In the genomic region with DNA sequence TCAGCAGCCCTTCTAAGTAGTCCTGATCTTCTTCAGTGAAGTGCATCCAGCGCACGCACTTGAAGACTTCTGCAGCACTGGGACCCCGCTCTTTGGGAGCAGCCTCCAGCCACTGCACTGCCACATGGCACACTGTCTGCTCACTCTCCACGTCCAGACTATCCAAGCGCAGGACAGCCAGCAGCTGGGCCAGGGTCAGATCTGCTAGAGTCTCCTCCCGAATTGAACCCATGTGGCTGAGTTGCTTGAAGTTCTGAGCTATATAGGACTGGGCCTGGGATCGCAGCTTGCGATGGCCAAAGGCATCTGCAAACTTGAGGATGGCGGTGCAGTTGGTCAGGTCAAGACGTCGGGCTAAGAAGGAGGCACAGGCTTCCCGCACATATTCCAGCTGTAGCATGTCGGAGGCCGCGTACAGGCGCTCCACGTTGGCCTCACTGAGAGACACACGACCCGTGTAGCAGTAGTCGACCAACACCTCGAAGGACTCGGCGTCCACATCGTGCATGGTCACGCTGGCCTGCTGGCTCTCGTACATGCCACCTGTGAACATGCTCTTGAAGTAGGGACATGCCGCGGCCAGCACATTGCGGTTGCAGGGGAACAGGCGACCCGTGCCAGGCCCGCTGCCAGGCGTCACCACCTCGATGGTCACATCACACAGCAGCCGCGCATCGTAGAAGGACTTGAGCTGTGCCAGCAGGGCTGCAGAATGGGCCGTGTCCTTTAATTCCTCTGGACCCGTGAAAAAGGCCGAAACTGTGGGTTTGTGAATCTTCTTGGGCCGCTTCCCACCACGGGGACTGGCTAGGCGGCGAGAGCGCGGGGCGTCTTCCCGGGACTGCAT, we compare ENCODE assay signal across 8 cellular contexts. TPM values are rescaled to one million over a fixed set of nuclear protein-coding genes. Genes with fewer than 3 reads are reported as not detected.
A peak's percentile ranks its signal among the peaks of the same experiment; 100 is the strongest.
DNase-seq lines count a peak whose midpoint lies in the region; ATAC-seq, FAIRE-seq and TF ChIP-seq lines count a peak whose summit lies in the region.
"Not testable (repeated sequence)": the region's sequence is repeated elsewhere in the genome, so short reads cannot be mapped to it uniquely, and the experiment has no call there.

No MANE protein-coding gene starts in this region.

- not testable (repeated sequence) for TF ChIP-seq EP300 in suprapubic skin (IDR thresholded peaks at IDR 0.05)

- 19 to 24% methylated on average over 47 to 48 of the region's 48 CpGs for WGBS in heart right ventricle, 2 donors
- WGBS in suprapubic skin: 37% methylated on average over 22 of the region's 48 CpGs

- not testable (repeated sequence) for H3K27me3 ChIP-seq in DOHH2 (ENCODE audit: control insufficient read depth, low read length); H7 (ENCODE audit: control insufficient read depth, insufficient read depth, low read length); heart right ventricle; suprapubic skin

- peak; percentile 8 to 68 (median 38) for ATAC-seq in heart right ventricle
- peak in 1 of 2 donors; percentile 29 for ATAC-seq in natural killer cell treated with Interleukin-12 subunit alpha and Interleukin-12 subunit beta and Interleukin-15 and Interleukin-18, amount 100 ng/mL, for 72 hours

- H3K4me1 Mint-ChIP-seq in T-helper 1 cell treated with Interleukin-12 subunit alpha and Interleukin-12 subunit beta and Interleukin-4 antibody, amounts not matched to agents 30 μg/mL and 1 μg/mL, for 36 hours (ENCODE audit: low read depth): peaks cover 34% of the 10 kb centered on the region
- H3K4me1 Mint-ChIP-seq in brain: peaks cover 66% of the 10 kb centered on the region
- H3K4me1 Mint-ChIP-seq in natural killer cell treated with Interleukin-12 subunit alpha and Interleukin-12 subunit beta and Interleukin-15 and Interleukin-18, amount 100 ng/mL, for 72 hours (ENCODE audit: low read depth in 2 of 2): peaks cover 36 to 45% of the 10 kb centered on the region in 2 donors

- not testable (repeated sequence) for TF ChIP-seq POLR2A in suprapubic skin (IDR thresholded peaks at IDR 0.05)

- H3K27me3 Mint-ChIP-seq in T-helper 1 cell treated with Interleukin-12 subunit alpha and Interleukin-12 subunit beta and Interleukin-4 antibody, amounts not matched to agents 30 μg/mL and 1 μg/mL, for 36 hours (ENCODE audit: low read depth); natural killer cell treated with Interleukin-12 subunit alpha and Interleukin-12 subunit beta and Interleukin-15 and Interleukin-18, amount 100 ng/mL, for 72 hours: not testable (repeated sequence)
- H3K27me3 Mint-ChIP-seq in brain: peaks cover 18% of the 10 kb centered on the region

- DNase-seq in H7; HTR-8/SVneo (ENCODE audit: insufficient read length, low spot score); natural killer cell treated with Interleukin-12 subunit alpha and Interleukin-12 subunit beta and Interleukin-15 and Interleukin-18, amount 100 ng/mL, for 72 hours (ENCODE audit: low spot score); suprapubic skin (ENCODE audit: low spot score in 2 of 2): not testable (repeated sequence)
- DNase-seq in heart right ventricle: peak in 1 of 2 donors; percentile 54

- not testable (repeated sequence) for H3K9me3 Mint-ChIP-seq in T-helper 1 cell treated with Interleukin-12 subunit alpha and Interleukin-12 subunit beta and Interleukin-4 antibody, amounts not matched to agents 30 μg/mL and 1 μg/mL, for 36 hours; brain; natural killer cell treated with Interleukin-12 subunit alpha and Interleukin-12 subunit beta and Interleukin-15 and Interleukin-18, amount 100 ng/mL, for 72 hours

- TF ChIP-seq CTCF in DOHH2 (IDR thresholded peaks at IDR 0.05; ENCODE audit: low read depth, low read length, poor library complexity, severe bottlenecking); brain (conservative IDR thresholded peaks at IDR 0.05); heart right ventricle (IDR thresholded peaks at IDR 0.05); suprapubic skin (IDR thresholded peaks at IDR 0.05): not testable (repeated sequence)

- H3K36me3 ChIP-seq in DOHH2 (ENCODE audit: control insufficient read depth, low read length): peaks cover 25% of the 10 kb centered on the region
- not testable (repeated sequence) for H3K36me3 ChIP-seq in H7 (replicated peaks; ENCODE audit: control insufficient read depth, insufficient read depth, low read length); heart right ventricle; suprapubic skin

- H3K79me2 ChIP-seq in DOHH2 (ENCODE audit: control insufficient read depth, low read length): peaks cover 60% of the 10 kb centered on the region

- intact Hi-C loops in heart right ventricle (cut with DNase I): loop anchor here in 8 of 10 donors (1.0 to 10.0 kb wide), 5 partner anchors 62 to 70 kb away; a partner anchor contains a TSS

- peaks cover 14% of the 10 kb centered on the region for H3K36me3 Mint-ChIP-seq in T-helper 1 cell treated with Interleukin-12 subunit alpha and Interleukin-12 subunit beta and Interleukin-4 antibody, amounts not matched to agents 30 μg/mL and 1 μg/mL, for 36 hours (ENCODE audit: low read depth)
- H3K36me3 Mint-ChIP-seq in brain: peaks cover 34% of the 10 kb centered on the region
- not testable (repeated sequence) for H3K36me3 Mint-ChIP-seq in natural killer cell treated with Interleukin-12 subunit alpha and Interleukin-12 subunit beta and Interleukin-15 and Interleukin-18, amount 100 ng/mL, for 72 hours

- not testable (repeated sequence) for H3K9me3 ChIP-seq in DOHH2 (ENCODE audit: control insufficient read depth, insufficient read depth, low read length); heart right ventricle; suprapubic skin

- not testable (repeated sequence) for H3F3A ChIP-seq in DOHH2 (ENCODE audit: control insufficient read depth, insufficient read depth)

- peaks cover 30% of the 10 kb centered on the region for H3K4me1 ChIP-seq in DOHH2 (ENCODE audit: control insufficient read depth, low read length)
- peaks cover 0 to 60% (median 49%) of the 10 kb centered on the region in 9 donors for H3K4me1 ChIP-seq in heart right ventricle
- H3K4me1 ChIP-seq in suprapubic skin: peaks cover 46% of the 10 kb centered on the region

- peak overlapping the region; percentile 90 for H3K27ac Mint-ChIP-seq in T-helper 1 cell treated with Interleukin-12 subunit alpha and Interleukin-12 subunit beta and Interleukin-4 antibody, amounts not matched to agents 30 μg/mL and 1 μg/mL, for 36 hours
- H3K27ac Mint-ChIP-seq in brain: peak overlapping the region; percentile 98 to 99 (median 99)
- H3K27ac Mint-ChIP-seq in natural killer cell treated with Interleukin-12 subunit alpha and Interleukin-12 subunit beta and Interleukin-15 and Interleukin-18, amount 100 ng/mL, for 72 hours: peak overlapping the region; percentile 78 to 98

- H3K4me3 ChIP-seq in DOHH2 (ENCODE audit: low read length): peak overlapping the region; percentile 85
- peak overlapping the region; percentile 86 for H3K4me3 ChIP-seq in H7 (ENCODE audit: insufficient read depth, low read depth, low read length)
- peak overlapping the region; percentile 46 to 88 (median 74) for H3K4me3 ChIP-seq in heart right ventricle
- H3K4me3 ChIP-seq in suprapubic skin: peak overlapping the region; percentile 58

- peak overlapping the region; percentile 70 for H3K4me2 ChIP-seq in DOHH2 (ENCODE audit: low read length)

- H3K4me3 Mint-ChIP-seq in T-helper 1 cell treated with Interleukin-12 subunit alpha and Interleukin-12 subunit beta and Interleukin-4 antibody, amounts not matched to agents 30 μg/mL and 1 μg/mL, for 36 hours: peak overlapping the region; percentile 95
- H3K4me3 Mint-ChIP-seq in brain: peak overlapping the region; percentile 94 to 98 (median 97)
- peak overlapping the region; percentile 98 for H3K4me3 Mint-ChIP-seq in natural killer cell treated with Interleukin-12 subunit alpha and Interleukin-12 subunit beta and Interleukin-15 and Interleukin-18, amount 100 ng/mL, for 72 hours

- not testable (repeated sequence) for H3K27ac ChIP-seq in DOHH2 (ENCODE audit: low read depth, low read length)
- H3K27ac ChIP-seq in heart right ventricle (peak overlapping the region in 9 of 10 donors; percentile 72 to 90 (median 85)), suprapubic skin (peak overlapping the region; percentile 72)

- peak; percentile 40 for FAIRE-seq in HTR-8/SVneo (lab: Jason Lieb, UNC)

- H4K20me1 ChIP-seq in DOHH2 (ENCODE audit: control insufficient read depth, insufficient read depth, low read depth, low read length): not testable (repeated sequence)

- H3K9me2 ChIP-seq in DOHH2 (replicated peaks; ENCODE audit: control insufficient read depth, low read length): not testable (repeated sequence)

RNA-seq across cellular contexts. Expression of a gene that starts 0.7 kb away (rescaled TPM):
- 8.4 and 10.8 TPM in 2 replicates for total RNA-seq in H7 (2014; rRNA removed; shearing (Covaris generic))
- 6.1 TPM for polyA plus RNA-seq in brain (ENCODE audit: insufficient read depth, low read depth, low replicate concordance)
- 10 to 100 TPM in 1 of 10 donors, 1 to 10 TPM in 9; 5.4 to 10.6 (median 6.9) TPM for total RNA-seq in heart right ventricle
- polyA plus RNA-seq in heart right ventricle: 1 to 10 TPM; 1.9 to 4.0 TPM
- 1 to 10 TPM; 4.2 to 7.3 TPM for total RNA-seq in natural killer cell treated with Interleukin-12 subunit alpha and Interleukin-12 subunit beta and Interleukin-15 and Interleukin-18, amount 100 ng/mL, for 72 hours
- 1 to 10 TPM; 3.7 to 7.3 (median 5.0) TPM for total RNA-seq in suprapubic skin
